Comparison of ENCODE assay signal across 8 cellular contexts in genomic region chr1:12556368-12556930, GRCh38.
DNase-seq lines count a peak whose midpoint lies in the region; ATAC-seq, FAIRE-seq and TF ChIP-seq lines count a peak whose summit lies in the region.

No MANE protein-coding gene starts in this region.

- FAIRE-seq in A549 (lab: Jason Lieb, UNC): no peak

- peak overlapping the region; percentile 99 for H3K27ac Mint-ChIP-seq in nephron progenitor cell

- H3K27me3 Mint-ChIP-seq in nephron progenitor cell (ENCODE audit: low read depth, poor library complexity): peaks cover 15% of the 10 kb centered on the region

- no peak for TF ChIP-seq RAD21 in A549 (conservative IDR thresholded peaks at IDR 0.05 in 1 of 2, IDR thresholded peaks at IDR 0.05 in 1 of 2)

- CTCF ChIA-PET in A549 (lab: Yijun Ruan, JAX): interaction anchor here (1.0 kb wide), 1 partner anchor 102 kb away, joined by 3 read pairs; no protein-coding TSS in a partner anchor

- H3K36me3 Mint-ChIP-seq in nephron progenitor cell (ENCODE audit: low read depth): peaks cover 14% of the 10 kb centered on the region

- POLR2A ChIA-PET in A549 (lab: Yijun Ruan, JAX): no interaction called here

- ATAC-seq in A549: peak; percentile 47 to 73; a peak in 3 of 6 replicates
- ATAC-seq in GM18511 (IDR thresholded peaks at IDR 0.05; ENCODE audit: unreplicated experiment): no peak
- no peak for ATAC-seq in GM21529 (IDR thresholded peaks at IDR 0.05; ENCODE audit: unreplicated experiment)
- no peak for ATAC-seq in GM18520 (IDR thresholded peaks at IDR 0.05; ENCODE audit: unreplicated experiment)

- H3K27ac ChIP-seq in A549: peak overlapping the region; percentile 67 to 84

- peaks cover 28% of the 10 kb centered on the region for H3K4me1 ChIP-seq in A549

- peaks cover 37% of the 10 kb centered on the region for H3K4me1 Mint-ChIP-seq in nephron progenitor cell

- H3K4me3 ChIP-seq in A549: no peak overlapping the region

- no peak for TF ChIP-seq POLR2A in A549 (IDR thresholded peaks at IDR 0.05; ENCODE audit: low read length)

- H3K9me3 Mint-ChIP-seq in nephron progenitor cell: peaks cover 25% of the 10 kb centered on the region

- DNase-seq in A549 (ENCODE audit: low read depth in 1 of 2, low spot score in 1 of 2) (peak in 1 of 2 experiments; percentile 73), NCI-H2196 treated with DMSO at 0.1 percent for 48 hours (lab: John Stamatoyannopoulos, UW; ENCODE audit: unreplicated experiment) (peak; percentile 8), fibroblast of gingiva (ENCODE audit: low read depth) (peak; percentile 93), nephron progenitor cell (no peak)
- no peak for DNase-seq in stimulated activated CD4-positive, alpha-beta T cell treated with anti-CD3 and anti-CD28 coated beads, Interleukin-15, amount 100 ng/mL, for 24 hours

- WGBS in A549 (ENCODE audit: missing lambda C conversion rate): 44% methylated on average over 9 of the region's 9 CpGs

- no peak for TF ChIP-seq EP300 in A549 (IDR thresholded peaks at IDR 0.05)

- H3K9me3 ChIP-seq in A549: 0 out of 3 replicates have a peak, but pooled peaks cover 4% of the 10 kb centered on the region

- peak overlapping the region; percentile 59 for H3K4me3 Mint-ChIP-seq in nephron progenitor cell

- H3K4me2 ChIP-seq in A549: peak overlapping the region; percentile 39

- TF ChIP-seq CTCF in A549 (IDR thresholded peaks at IDR 0.05): no peak
- no peak for TF ChIP-seq CTCF in nephron progenitor cell (IDR thresholded peaks at IDR 0.05)

TF ChIP-seq in A549, 52 proteins besides CTCF, POLR2A, EP300 and RAD21:
- TF ChIP-seq, protein P1, sequence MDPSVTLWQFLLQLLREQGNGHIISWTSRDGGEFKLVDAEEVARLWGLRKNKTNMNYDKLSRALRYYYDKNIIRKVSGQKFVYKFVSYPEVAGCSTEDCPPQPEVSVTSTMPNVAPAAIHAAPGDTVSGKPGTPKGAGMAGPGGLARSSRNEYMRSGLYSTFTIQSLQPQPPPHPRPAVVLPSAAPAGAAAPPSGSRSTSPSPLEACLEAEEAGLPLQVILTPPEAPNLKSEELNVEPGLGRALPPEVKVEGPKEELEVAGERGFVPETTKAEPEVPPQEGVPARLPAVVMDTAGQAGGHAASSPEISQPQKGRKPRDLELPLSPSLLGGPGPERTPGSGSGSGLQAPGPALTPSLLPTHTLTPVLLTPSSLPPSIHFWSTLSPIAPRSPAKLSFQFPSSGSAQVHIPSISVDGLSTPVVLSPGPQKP (IDR thresholded peaks at IDR 0.05; ENCODE audit: low read depth, low read length): no peak
- TF ChIP-seq MAFK (IDR thresholded peaks at IDR 0.05; ENCODE audit: partially characterized antibody) (peak; percentile 41), CBX2 (IDR thresholded peaks at IDR 0.05; ENCODE audit: borderline replicate concordance, low read depth) (no peak), JUNB (IDR thresholded peaks at IDR 0.05) (no peak), EHF (CRISPR knock-in tag; IDR thresholded peaks at IDR 0.05) (no peak), GATA3 (IDR thresholded peaks at IDR 0.05; ENCODE audit: borderline replicate concordance) (peak; percentile 41; the same call in 1 of the 2 replicates), CEBPB (IDR thresholded peaks at IDR 0.05) (0 out of 4 replicates have a peak, but pooled peaks of 1 of the 2 experiments have one; percentile 22)
- TF ChIP-seq, protein P2, sequence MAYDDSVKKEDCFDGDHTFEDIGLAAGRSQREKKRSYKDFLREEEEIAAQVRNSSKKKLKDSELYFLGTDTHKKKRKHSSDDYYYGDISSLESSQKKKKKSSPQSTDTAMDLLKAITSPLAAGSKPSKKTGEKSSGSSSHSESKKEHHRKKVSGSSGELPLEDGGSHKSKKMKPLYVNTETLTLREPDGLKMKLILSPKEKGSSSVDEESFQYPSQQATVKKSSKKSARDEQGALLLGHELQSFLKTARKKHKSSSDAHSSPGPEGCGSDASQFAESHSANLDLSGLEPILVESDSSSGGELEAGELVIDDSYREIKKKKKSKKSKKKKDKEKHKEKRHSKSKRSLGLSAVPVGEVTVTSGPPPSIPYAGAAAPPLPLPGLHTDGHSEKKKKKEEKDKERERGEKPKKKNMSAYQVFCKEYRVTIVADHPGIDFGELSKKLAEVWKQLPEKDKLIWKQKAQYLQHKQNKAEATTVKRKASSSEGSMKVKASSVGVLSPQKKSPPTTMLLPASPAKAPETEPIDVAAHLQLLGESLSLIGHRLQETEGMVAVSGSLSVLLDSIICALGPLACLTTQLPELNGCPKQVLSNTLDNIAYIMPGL (CRISPR knock-in tag; IDR thresholded peaks at IDR 0.05; ENCODE audit: borderline replicate concordance): no peak
- TF ChIP-seq, protein P3, sequence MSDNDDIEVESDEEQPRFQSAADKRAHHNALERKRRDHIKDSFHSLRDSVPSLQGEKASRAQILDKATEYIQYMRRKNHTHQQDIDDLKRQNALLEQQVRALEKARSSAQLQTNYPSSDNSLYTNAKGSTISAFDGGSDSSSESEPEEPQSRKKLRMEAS (IDR thresholded peaks at IDR 0.05): 0 out of 2 replicates have a peak, but pooled peaks have one; percentile 23

Comparison
In these comparisons a context has a peak if more than half of its experiments do, and no peak if none do; other contexts are left out.
1. ATAC-seq: peak in A549 (2 of 2); none in GM18511 (single experiment), GM21529 (single experiment) and GM18520 (single experiment).
2. DNase-seq: peak in NCI-H2196 treated with DMSO at 0.1 percent for 48 hours (single experiment) and fibroblast of gingiva (single experiment); none in nephron progenitor cell (single experiment) and stimulated activated CD4-positive, alpha-beta T cell treated with anti-CD3 and anti-CD28 coated beads, Interleukin-15, amount 100 ng/mL, for 24 hours (single experiment).